23 cellular contexts compared by ENCODE assay signal in the genomic region with DNA sequence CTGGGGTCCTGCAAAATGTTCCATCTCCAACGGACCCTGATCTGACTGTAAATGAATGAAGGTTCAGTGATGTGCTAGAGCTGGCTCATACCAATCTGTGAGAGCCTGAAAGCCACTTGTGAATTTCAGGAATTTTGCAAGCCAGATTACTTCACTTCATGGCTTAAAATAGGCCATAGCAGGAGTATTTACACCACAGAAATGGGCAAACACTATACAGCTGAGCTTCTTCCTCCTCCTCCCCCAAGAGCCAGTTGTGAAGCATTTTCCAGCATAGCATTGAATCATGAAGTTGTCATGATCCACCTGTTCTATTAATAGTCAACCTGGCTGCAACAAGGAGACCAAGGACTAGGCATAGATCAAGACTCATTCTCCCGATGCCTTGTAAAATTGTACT.
"Had no signal": no experiment of that assay in that cellular context is flagged by ENCODE, and none has a peak within 500 bp of the region (broad histone marks: within the 10 kb centered on the region; RNA-seq: fewer than 3 reads in every experiment).

No MANE protein-coding gene starts in this region.

- H3K9me3 Mint-ChIP-seq: activated CD8-positive, alpha-beta T cell treated with anti-CD3 and anti-CD28 coated beads for 36 hours; activated naive CD8-positive, alpha-beta T cell treated with anti-CD3 and anti-CD28 coated beads for 36 hours; activated T-helper 17 cell treated with anti-CD3 and anti-CD28 coated beads, Interleukin-2, amount 50 U/mL, for 72 hours; stimulated activated naive B cell treated with anti-CD40 and anti-IgM and Interleukin-4, amounts not matched to agents 10 μg/mL and 1 μg/mL and 100 μg/mL, for 72 hours had no signal

- DNase-seq: activated CD4-positive, alpha-beta T cell treated with anti-CD3 and anti-CD28 coated beads for 48 hours; activated CD4-positive, CD25-positive, alpha-beta regulatory T cell; activated CD8-positive, alpha-beta T cell treated with anti-CD3 and anti-CD28 coated beads for 36 hours; activated naive CD4-positive, alpha-beta T cell; activated naive CD8-positive, alpha-beta T cell treated with anti-CD3 and anti-CD28 coated beads for 36 hours; activated T-cell treated with anti-CD3 and anti-CD28 coated beads, Interleukin-2, amount 50 U/mL, for 1 hour; amygdala; central memory CD4-positive, alpha-beta T cell; cortex of kidney; erythroblast; gastrocnemius medialis; head of caudate nucleus; kidney; left lung; occipital lobe; posterior cingulate gyrus; sigmoid colon; spleen; stimulated activated CD4-positive, alpha-beta T cell treated with anti-CD3 and anti-CD28 coated beads, Interleukin-4, amount 100 ng/mL, for 4 hours; stimulated activated naive B cell treated with anti-CD40 and anti-IgM and Interleukin-4, amounts not matched to agents 10 μg/mL and 1 μg/mL and 100 μg/mL, for 72 hours; upper lobe of right lung had no signal

- H3K27ac Mint-ChIP-seq: activated CD8-positive, alpha-beta T cell treated with anti-CD3 and anti-CD28 coated beads for 36 hours; activated naive CD8-positive, alpha-beta T cell treated with anti-CD3 and anti-CD28 coated beads for 36 hours; activated T-helper 17 cell treated with anti-CD3 and anti-CD28 coated beads, Interleukin-2, amount 50 U/mL, for 72 hours; brain; stimulated activated naive B cell treated with anti-CD40 and anti-IgM and Interleukin-4, amounts not matched to agents 10 μg/mL and 1 μg/mL and 100 μg/mL, for 72 hours had no signal

- H3K27me3 Mint-ChIP-seq: activated CD8-positive, alpha-beta T cell treated with anti-CD3 and anti-CD28 coated beads for 36 hours; activated naive CD8-positive, alpha-beta T cell treated with anti-CD3 and anti-CD28 coated beads for 36 hours; activated T-helper 17 cell treated with anti-CD3 and anti-CD28 coated beads, Interleukin-2, amount 50 U/mL, for 72 hours; brain; stimulated activated naive B cell treated with anti-CD40 and anti-IgM and Interleukin-4, amounts not matched to agents 10 μg/mL and 1 μg/mL and 100 μg/mL, for 72 hours had no signal

- ATAC-seq: activated CD8-positive, alpha-beta T cell treated with anti-CD3 and anti-CD28 coated beads for 36 hours; activated T-helper 17 cell treated with anti-CD3 and anti-CD28 coated beads, Interleukin-2, amount 50 U/mL, for 72 hours; gastrocnemius medialis; left lung; stimulated activated naive B cell treated with anti-CD40 and anti-IgM and Interleukin-4, amounts not matched to agents 10 μg/mL and 1 μg/mL and 100 μg/mL, for 72 hours; upper lobe of right lung had no signal

- H3K36me3 Mint-ChIP-seq: activated naive CD8-positive, alpha-beta T cell treated with anti-CD3 and anti-CD28 coated beads for 36 hours; brain; stimulated activated naive B cell treated with anti-CD40 and anti-IgM and Interleukin-4, amounts not matched to agents 10 μg/mL and 1 μg/mL and 100 μg/mL, for 72 hours had no signal

- H3K4me3 Mint-ChIP-seq: activated CD8-positive, alpha-beta T cell treated with anti-CD3 and anti-CD28 coated beads for 36 hours; activated naive CD8-positive, alpha-beta T cell treated with anti-CD3 and anti-CD28 coated beads for 36 hours; activated T-helper 17 cell treated with anti-CD3 and anti-CD28 coated beads, Interleukin-2, amount 50 U/mL, for 72 hours; brain; stimulated activated naive B cell treated with anti-CD40 and anti-IgM and Interleukin-4, amounts not matched to agents 10 μg/mL and 1 μg/mL and 100 μg/mL, for 72 hours had no signal

- H3K4me1 Mint-ChIP-seq: activated naive CD8-positive, alpha-beta T cell treated with anti-CD3 and anti-CD28 coated beads for 36 hours; activated T-helper 17 cell treated with anti-CD3 and anti-CD28 coated beads, Interleukin-2, amount 50 U/mL, for 72 hours; stimulated activated naive B cell treated with anti-CD40 and anti-IgM and Interleukin-4, amounts not matched to agents 10 μg/mL and 1 μg/mL and 100 μg/mL, for 72 hours had no signal
